ENCODE assay signal across 8 cellular contexts in the genomic region with DNA sequence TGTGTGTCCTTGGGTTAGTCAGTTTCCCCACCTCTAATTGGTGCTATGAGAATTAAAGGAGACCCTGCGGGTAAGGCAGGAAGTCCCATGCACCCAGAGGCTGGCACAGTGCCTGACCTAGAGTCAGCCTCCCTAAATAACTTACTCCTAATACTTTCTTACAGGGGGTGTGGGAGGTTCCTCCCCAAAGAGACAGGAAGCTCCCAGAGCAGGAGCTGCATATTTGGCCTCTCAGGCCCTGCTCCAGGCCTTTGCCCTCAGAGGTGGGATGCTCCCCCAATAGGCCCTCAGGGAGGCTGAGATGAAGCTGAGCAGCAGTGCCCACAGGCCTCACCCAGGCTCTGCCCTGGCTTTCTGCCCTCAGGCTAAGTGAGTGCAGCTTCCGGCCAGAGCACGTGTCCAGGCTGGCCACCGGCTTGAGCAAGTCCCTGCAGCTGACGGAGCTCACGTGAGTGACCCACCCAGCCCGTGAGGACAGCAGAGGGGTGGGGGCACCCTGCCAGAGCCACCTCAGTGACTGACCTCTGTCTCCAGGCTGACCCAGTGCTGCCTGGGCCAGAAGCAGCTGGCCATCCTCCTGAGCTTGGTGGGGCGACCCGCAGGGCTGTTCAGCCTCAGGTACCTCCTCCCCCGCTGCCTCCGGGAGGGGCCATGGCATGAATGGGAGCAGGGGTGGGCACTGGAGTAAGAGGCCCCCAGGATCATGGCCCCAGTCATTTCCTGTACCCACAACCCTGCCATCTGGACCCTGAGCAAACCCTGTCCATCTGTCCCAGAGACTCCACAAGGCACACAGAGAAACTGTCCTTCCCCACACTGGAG. TPM values are rescaled to one million over a fixed set of nuclear protein-coding genes. Genes with fewer than 3 reads are reported as not detected.
A peak's percentile ranks its signal among the peaks of the same experiment; 100 is the strongest.
DNase-seq lines count a peak whose midpoint lies in the region; ATAC-seq and TF ChIP-seq lines count a peak whose summit lies in the region.

No MANE protein-coding gene starts in this region.

- peak overlapping the region; percentile 69 for H3K14ac ChIP-seq in trophoblast cell (ENCODE audit: low read length)

- TF ChIP-seq CTCF in fibroblast of lung (conservative IDR thresholded peaks at IDR 0.05 in 1 of 2, IDR thresholded peaks at IDR 0.05 in 1 of 2; ENCODE audit: low read depth in 1 of 2, low read length in 2 of 2): no peak
- no peak for TF ChIP-seq CTCF in GM10248 (IDR thresholded peaks at IDR 0.05; ENCODE audit: control extremely low read depth, extremely low read depth, low read depth, missing control alignments)

- no CpG with 5 or more reads among the region's 11 CpGs for WGBS in trophoblast cell (ENCODE audit: extremely low coverage, insufficient coverage, insufficient read length)

- H4K20me1 ChIP-seq in fibroblast of lung (ENCODE audit: control insufficient read depth, extremely low read depth, insufficient read depth, low read length): no peaks in the 10 kb centered on the region

- peak overlapping the region; percentile 76 for H3K27ac ChIP-seq in fibroblast of lung (ENCODE audit: insufficient read depth, low read length)
- no peak overlapping the region for H3K27ac ChIP-seq in trophoblast cell (ENCODE audit: low read depth, low read length)

- H2BK12ac ChIP-seq in trophoblast cell (ENCODE audit: low read length): peak overlapping the region; percentile 7

- no peak overlapping the region for H3K18ac ChIP-seq in trophoblast cell (ENCODE audit: low read length)

- POLR2A ChIA-PET in GM10248 (lab: Yijun Ruan, JAX): interaction anchor here (1.2 kb wide), 1 partner anchor 130 kb away, joined by 3 read pairs; no protein-coding TSS in a partner anchor

- H4K12ac ChIP-seq in trophoblast cell (ENCODE audit: low read depth, low read length): no peak overlapping the region

- H3K4ac ChIP-seq in trophoblast cell (ENCODE audit: low read depth, low read length): no peak overlapping the region

- H3K23ac ChIP-seq in trophoblast cell (ENCODE audit: low read length): no peak overlapping the region

- peaks cover 9% of the 10 kb centered on the region for H3K36me3 ChIP-seq in fibroblast of lung (ENCODE audit: control insufficient read depth, insufficient read depth, low read length)
- H3K36me3 ChIP-seq in trophoblast cell (ENCODE audit: control insufficient read depth in 1 of 2, insufficient read depth in 2 of 2, low read length in 2 of 2): no peaks in the 10 kb centered on the region

- H3K79me1 ChIP-seq in trophoblast cell (ENCODE audit: low read length): peaks cover 3% of the 10 kb centered on the region

- CTCF ChIA-PET in GM10248 (lab: Yijun Ruan, JAX): interaction anchor here (1.2 to 2.2 kb wide), 3 partner anchors 16 to 31 kb away, joined by 5 to 6 read pairs (median 5); a partner anchor contains a TSS

- no peak overlapping the region for H4K8ac ChIP-seq in trophoblast cell (ENCODE audit: low read depth, low read length)

- H3K4me1 ChIP-seq in fibroblast of lung (ENCODE audit: control insufficient read depth, extremely low read depth, insufficient read depth, low read length) (peaks cover 17% of the 10 kb centered on the region), trophoblast cell (ENCODE audit: control insufficient read depth in 1 of 2, insufficient read depth in 2 of 2, low read length in 2 of 2) (peaks cover 11 to 15% of the 10 kb centered on the region in 2 experiments)

- no peaks in the 10 kb centered on the region for H3K27me3 ChIP-seq in fibroblast of lung (ENCODE audit: control insufficient read depth, insufficient read depth, low read length)
- H3K27me3 ChIP-seq in trophoblast cell (ENCODE audit: insufficient read depth, low read length): no peaks in the 10 kb centered on the region

- H3K4me2 ChIP-seq in fibroblast of lung (ENCODE audit: extremely low read depth, insufficient read depth, low read length) (no peak overlapping the region), trophoblast cell (ENCODE audit: low read length) (no peak overlapping the region)

- DNase-seq in EL (peak; percentile 90), RPMI8226 (peak; percentile 82), fibroblast of lung (ENCODE audit: low read depth in 2 of 2) (peak; percentile 34 to 70), trophoblast cell (peak; percentile 18 to 54), GM10248 (ENCODE audit: extremely low spot score) (no peak), midbrain (lab: John Stamatoyannopoulos, UW) (no peak), GOT3 (lab: John Stamatoyannopoulos, UW) (no peak)

- H3K79me2 ChIP-seq in fibroblast of lung (ENCODE audit: control insufficient read depth, insufficient read depth, low read length) (no peaks in the 10 kb centered on the region), trophoblast cell (ENCODE audit: control insufficient read depth, insufficient read depth, low read length, poor library complexity) (no peaks in the 10 kb centered on the region)

- ATAC-seq in HG03108 (IDR thresholded peaks at IDR 0.05; ENCODE audit: unreplicated experiment): no peak

- H2BK120ac ChIP-seq in trophoblast cell (ENCODE audit: insufficient read depth, low read length, poor library complexity): no peak overlapping the region

- H3K9ac ChIP-seq in fibroblast of lung (ENCODE audit: insufficient read depth, low read length) (peak overlapping the region; percentile 32), trophoblast cell (ENCODE audit: low read length) (no peak overlapping the region)

- H3K4me3 ChIP-seq in fibroblast of lung (replicated peaks in 1 of 4; ENCODE audit: control extremely low read depth in 1 of 4, insufficient read depth in 1 of 4, low read depth in 3 of 4, low read length in 4 of 4): no peak overlapping the region
- no peak overlapping the region for H3K4me3 ChIP-seq in trophoblast cell (ENCODE audit: low read depth, low read length)

- no peak overlapping the region for H4K91ac ChIP-seq in trophoblast cell (ENCODE audit: low read depth, low read length)

- no peak overlapping the region for H2BK5ac ChIP-seq in trophoblast cell (ENCODE audit: low read depth, low read length, poor library complexity)

- H2AFZ ChIP-seq in fibroblast of lung (ENCODE audit: low read length) (no peak overlapping the region), trophoblast cell (ENCODE audit: insufficient read depth, low read length, poor library complexity) (no peak overlapping the region)

- H3K9me3 ChIP-seq in fibroblast of lung (ENCODE audit: control insufficient read depth, insufficient read depth, low read depth, low read length) (no peaks in the 10 kb centered on the region), trophoblast cell (ENCODE audit: insufficient read depth, low read depth, low read length) (peaks cover 2% of the 10 kb centered on the region)

- H2AK5ac ChIP-seq in trophoblast cell (ENCODE audit: low read length): peak overlapping the region; percentile 1

RNA-seq across cellular contexts. Expression of a gene that starts 31.1 kb away (rescaled TPM):
- total RNA-seq in fibroblast of lung: 14.6 and 20.5 TPM in 2 replicates
- 39.6 and 42.0 TPM in 2 replicates for polyA plus RNA-seq in fibroblast of lung
- 36.1 and 37.6 TPM in 2 replicates for polyA plus RNA-seq in fibroblast of lung (2012)
- polyA minus RNA-seq in fibroblast of lung (ENCODE audit: low replicate concordance): 55.2 and 78.1 TPM in 2 replicates
- polyA plus RNA-seq in trophoblast cell (2013): 76.8 and 79.1 TPM in 2 replicates

Comparison
In these comparisons a context has a peak if more than half of its experiments do, and no peak if none do; other contexts are left out.
1. DNase-seq: peak in EL (single experiment), RPMI8226 (single experiment), fibroblast of lung (2 of 2) and trophoblast cell (2 of 2); none in GM10248 (single experiment), midbrain (single experiment) and GOT3 (single experiment).